9 cellular contexts compared by ENCODE assay signal in the genomic region with DNA sequence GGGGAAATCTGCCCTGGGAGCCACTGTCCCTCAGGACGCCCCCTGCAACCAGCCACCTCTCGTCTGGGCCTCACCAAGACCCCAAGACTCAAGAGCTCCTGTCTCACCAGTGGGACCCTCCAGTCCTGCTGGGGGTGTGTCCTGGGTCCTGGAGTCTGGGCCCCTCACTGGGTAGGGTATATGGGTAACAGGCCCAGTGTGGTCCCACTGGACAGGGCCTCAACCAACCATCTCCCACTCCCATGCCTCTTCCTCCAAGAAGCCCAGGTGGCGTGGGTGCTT. TPM values are rescaled to one million over a fixed set of nuclear protein-coding genes. Genes with fewer than 3 reads are reported as not detected.
DNase-seq lines count a peak whose midpoint lies in the region; ATAC-seq and TF ChIP-seq lines count a peak whose summit lies in the region.
"Had no signal": no experiment of that assay in that cellular context is flagged by ENCODE, and none has a peak within 500 bp of the region (broad histone marks: within the 10 kb centered on the region; RNA-seq: fewer than 3 reads in every experiment).

No MANE protein-coding gene starts in this region.

- no peaks in the 10 kb centered on the region for H3K36me3 ChIP-seq in smooth muscle cell (ENCODE audit: low read depth)

- CTCF ChIA-PET in activated CD8-positive, alpha-beta T cell treated with anti-CD3 and anti-CD28 coated beads for 36 hours (lab: Charles Lee), result no interaction called here

- peak overlapping the region; percentile 97 for H3K4me2 ChIP-seq in smooth muscle cell

- intact Hi-C loops in activated CD8-positive, alpha-beta T cell treated with anti-CD3 and anti-CD28 coated beads for 36 hours (cut with micrococcal nuclease), result no loop called here

- WGBS in smooth muscle cell (ENCODE audit: low lambda C conversion rate), result 81% methylated on average over 3 of the region's 3 CpGs

- no peak overlapping the region for H2AFZ ChIP-seq in smooth muscle cell (ENCODE audit: low read depth)

- no peak overlapping the region for H3K27ac Mint-ChIP-seq in activated CD8-positive, alpha-beta T cell treated with anti-CD3 and anti-CD28 coated beads for 36 hours

- TF ChIP-seq CTCF in activated CD8-positive, alpha-beta T cell treated with anti-CD3 and anti-CD28 coated beads for 36 hours (IDR thresholded peaks at IDR 0.05), result no peak
- no peak for TF ChIP-seq CTCF in smooth muscle cell (IDR thresholded peaks at IDR 0.05; ENCODE audit: borderline replicate concordance, insufficient read depth, poor library complexity, severe bottlenecking)

- DNase-seq in GM19238 (ENCODE audit: insufficient read length, low spot score), result peak; percentile 11
- no peak for DNase-seq in activated CD8-positive, alpha-beta T cell treated with anti-CD3 and anti-CD28 coated beads for 36 hours
- no peak for DNase-seq in smooth muscle cell (lab: John Stamatoyannopoulos, UW; ENCODE audit: unreplicated experiment)
- DNase-seq in mesenteric fat pad (ENCODE audit: low spot score), result no peak

- no peak for ATAC-seq in activated CD8-positive, alpha-beta T cell treated with anti-CD3 and anti-CD28 coated beads for 36 hours
- ATAC-seq in HG03097 (IDR thresholded peaks at IDR 0.05; ENCODE audit: low FRiP score, unreplicated experiment) (no peak), HG02938 (IDR thresholded peaks at IDR 0.05; ENCODE audit: unreplicated experiment) (no peak), HG02884 (IDR thresholded peaks at IDR 0.05; ENCODE audit: unreplicated experiment) (no peak)

- peaks cover 60% of the 10 kb centered on the region for H3K4me1 ChIP-seq in smooth muscle cell (ENCODE audit: low read depth)

- H3K9ac ChIP-seq in smooth muscle cell (ENCODE audit: low read depth), result peak overlapping the region; percentile 43

- H3K4me3 ChIP-seq in iPS-18c (ENCODE audit: insufficient read depth, low read depth, low read length) (peak overlapping the region; percentile 62), smooth muscle cell (peak overlapping the region; percentile 59)

- H3K4me3 Mint-ChIP-seq in activated CD8-positive, alpha-beta T cell treated with anti-CD3 and anti-CD28 coated beads for 36 hours, result peak overlapping the region; percentile 57

- peaks cover 23% of the 10 kb centered on the region for H3F3A ChIP-seq in smooth muscle cell (ENCODE audit: low read depth)

- peak overlapping the region; percentile 89 for H3K27ac ChIP-seq in smooth muscle cell (ENCODE audit: low read depth)

- H4K20me1 ChIP-seq in smooth muscle cell (ENCODE audit: low read depth), result peaks cover 26% of the 10 kb centered on the region

- no peaks in the 10 kb centered on the region for H3K36me3 Mint-ChIP-seq in activated CD8-positive, alpha-beta T cell treated with anti-CD3 and anti-CD28 coated beads for 36 hours (ENCODE audit: low read depth)

- H3K79me2 ChIP-seq in smooth muscle cell (ENCODE audit: low read depth), result peaks cover 16% of the 10 kb centered on the region

- no peaks in the 10 kb centered on the region for H3K9me3 ChIP-seq in iPS-18c (ENCODE audit: control insufficient read depth, insufficient read depth, low read length)
- H3K9me3 ChIP-seq in smooth muscle cell (replicated peaks; ENCODE audit: low read depth), result no peaks in the 10 kb centered on the region

- no peaks in the 10 kb centered on the region for H3K9me3 Mint-ChIP-seq in activated CD8-positive, alpha-beta T cell treated with anti-CD3 and anti-CD28 coated beads for 36 hours

- peaks cover 24% of the 10 kb centered on the region for H3K27me3 Mint-ChIP-seq in activated CD8-positive, alpha-beta T cell treated with anti-CD3 and anti-CD28 coated beads for 36 hours

- H3K27me3 ChIP-seq in smooth muscle cell (ENCODE audit: low read depth), result no peaks in the 10 kb centered on the region

- POLR2A ChIA-PET in activated CD8-positive, alpha-beta T cell treated with anti-CD3 and anti-CD28 coated beads for 36 hours (lab: Charles Lee), result interaction anchor here (1.5 to 2.8 kb wide), 2 partner anchors 27 to 35 kb away, joined by 7 to 8 read pairs; partner anchors contain the start of genes CCNL2 and MRPL20

- H3K4me1 Mint-ChIP-seq in activated CD8-positive, alpha-beta T cell treated with anti-CD3 and anti-CD28 coated beads for 36 hours (ENCODE audit: low read depth), result peaks cover 10% of the 10 kb centered on the region

RNA-seq across cellular contexts. Expression of gene VWA1, which starts 0.7 kb away (rescaled TPM):
- under 1 TPM; 0.72 to 0.97 TPM for total RNA-seq in activated CD8-positive, alpha-beta T cell treated with anti-CD3 and anti-CD28 coated beads for 36 hours
- 25.1 and 29.5 TPM in 2 replicates for total RNA-seq in smooth muscle cell
- 79.2 and 156 TPM in 2 replicates for polyA plus RNA-seq in smooth muscle cell
- total RNA-seq in mesenteric fat pad, result 41.1 TPM

RNA-seq across cellular contexts. Expression of gene ANKRD65, which starts 13.7 kb away (rescaled TPM):
- total RNA-seq in activated CD8-positive, alpha-beta T cell treated with anti-CD3 and anti-CD28 coated beads for 36 hours, result not detected
- 5.3 and 10.1 TPM in 2 replicates for total RNA-seq in smooth muscle cell
- polyA plus RNA-seq in smooth muscle cell, result 6.1 and 30.1 TPM in 2 replicates
- total RNA-seq in mesenteric fat pad, result 4.1 TPM
- total RNA-seq: LHCN-M2 had no signal

RNA-seq across cellular contexts. Expression of gene ATAD3C, which starts 14.7 kb away (rescaled TPM):
- total RNA-seq in activated CD8-positive, alpha-beta T cell treated with anti-CD3 and anti-CD28 coated beads for 36 hours, result 1 to 10 TPM in 1 of 2 experiments, under 1 TPM in 1; 0.99 to 1.8 TPM
- total RNA-seq in smooth muscle cell (0.09 and 0.40 TPM in 2 replicates), mesenteric fat pad (0.51 TPM)
- 0.86 and 2.6 TPM in 2 replicates for polyA plus RNA-seq in smooth muscle cell
- total RNA-seq: LHCN-M2 had no signal

RNA-seq across cellular contexts. Expression of gene MRPL20, which starts 27.7 kb away (rescaled TPM):
- 100 to 1,000 TPM; 127 to 129 TPM for total RNA-seq in activated CD8-positive, alpha-beta T cell treated with anti-CD3 and anti-CD28 coated beads for 36 hours
- total RNA-seq in smooth muscle cell (99.0 and 99.6 TPM in 2 replicates), mesenteric fat pad (122 TPM)
- polyA plus RNA-seq in smooth muscle cell, result 147 and 161 TPM in 2 replicates

RNA-seq across cellular contexts. Expression of gene CCNL2, which starts 35.6 kb away (rescaled TPM):
- total RNA-seq in activated CD8-positive, alpha-beta T cell treated with anti-CD3 and anti-CD28 coated beads for 36 hours, result 10 to 100 TPM; 86.3 to 92.4 TPM
- total RNA-seq in smooth muscle cell (172 and 180 TPM in 2 replicates), mesenteric fat pad (162 TPM)
- 144 and 226 TPM in 2 replicates for polyA plus RNA-seq in smooth muscle cell

Comparison
In these comparisons a context has a peak if more than half of its experiments do, and no peak if none do; other contexts are left out.
1. RNA of gene VWA1, which starts 0.7 kb away (total RNA-seq): 41.1 TPM in mesenteric fat pad (single experiment) and 25.1 to 29.5 TPM in smooth muscle cell; 0.72 to 0.97 TPM in activated CD8-positive, alpha-beta T cell treated with anti-CD3 and anti-CD28 coated beads for 36 hours; every median in the first group is over 10 times any median in the second.